ENCODE assay signal across 33 cellular contexts in genomic region chr9:133627341-133627740, GRCh38. TPM values are rescaled to one million over a fixed set of nuclear protein-coding genes. Genes with fewer than 3 reads are reported as not detected.
"Had no signal": no experiment of that assay in that cellular context is flagged by ENCODE, and none has a peak within 500 bp of the region (broad histone marks: within the 10 kb centered on the region; RNA-seq: fewer than 3 reads in every experiment).

No MANE protein-coding gene starts in this region.

- FAIRE-seq: astrocyte, colon had no signal

- H3K36me3 ChIP-seq: brain microvascular endothelial cell, esophagus muscularis mucosa, gastrocnemius medialis, heart left ventricle, WERI-Rb-1 had no signal

- ATAC-seq: activated CD4-positive, CD25-positive, alpha-beta regulatory T cell treated with anti-CD3 and anti-CD28 coated beads, Interleukin-2, amount 50 U/mL, for 24 hours; activated CD8-positive, alpha-beta T cell treated with anti-CD3 and anti-CD28 coated beads for 36 hours; activated T-cell treated with anti-CD3 and anti-CD28 coated beads, Interleukin-2, amount 50 U/mL, for 4 hours; activated T-helper 17 cell treated with anti-CD3 and anti-CD28 coated beads, Interleukin-2, amount 50 U/mL, for 72 hours; effector memory CD8-positive, alpha-beta T cell; foreskin keratinocyte; gastrocnemius medialis; heart left ventricle had no signal

- H3K4me3 ChIP-seq: esophagus muscularis mucosa, gastrocnemius medialis, heart left ventricle had no signal

- DNase-seq: activated B cell treated with CpG ODN at 0.5 μM for 24 hours; activated CD4-positive, alpha-beta T cell treated with anti-CD3 and anti-CD28 coated beads for 48 hours; activated CD4-positive, alpha-beta T cell treated with anti-CD3 and anti-CD28 coated beads, Interleukin-2, amount 50 U/mL, for 1 hour; activated CD4-positive, alpha-beta T cell treated with anti-CD3 and anti-CD28 coated beads, Interleukin-2, amount 50 U/mL, for 48 hours; activated CD8-positive, alpha-beta memory T cell treated with anti-CD3 and anti-CD28 coated beads for 24 hours; activated CD8-positive, alpha-beta T cell treated with anti-CD3 and anti-CD28 coated beads for 36 hours; activated effector memory CD4-positive, alpha-beta T cell treated with Interleukin-2 at 50 U/mL for 16 hours; activated gamma-delta T cell treated with Interleukin-2 at 50 U/mL for 16 hours; activated naive CD4-positive, alpha-beta T cell treated with anti-CD3 and anti-CD28 coated beads, Interleukin-2, amount 50 U/mL, for 16 hours; activated naive CD4-positive, alpha-beta T cell treated with Interleukin-2 at 50 U/mL for 16 hours; activated T-cell treated with anti-CD3 and anti-CD28 coated beads, Interleukin-2, amount 50 U/mL, for 4 hours; amniotic stem cell; anterior cingulate cortex; brain microvascular endothelial cell; caudate nucleus; cortex of kidney; dermis blood vessel endothelial cell; effector CD4-positive, alpha-beta T cell; effector memory CD8-positive, alpha-beta T cell; erythroblast; foreskin keratinocyte; gastrocnemius medialis; glutamatergic neuron; heart left ventricle; T1000; WERI-Rb-1 had no signal

RNA-seq across cellular contexts. Expression of gene DBH, which starts 8.8 kb away (rescaled TPM):
- total RNA-seq: activated B cell treated with CpG ODN at 0.5 μM for 24 hours; activated CD8-positive, alpha-beta T cell treated with anti-CD3 and anti-CD28 coated beads for 36 hours; activated T-cell treated with anti-CD3 and anti-CD28 coated beads, Interleukin-2, amount 50 U/mL, for 4 hours; activated T-helper 17 cell treated with anti-CD3 and anti-CD28 coated beads, Interleukin-2, amount 50 U/mL, for 72 hours; astrocyte; chondrocyte; dermis blood vessel endothelial cell; foreskin keratinocyte; gastrocnemius medialis had no signal
- polyA plus RNA-seq: foreskin keratinocyte, heart left ventricle had no signal

RNA-seq across cellular contexts. Expression of gene FAM163B, which starts 18.2 kb away (rescaled TPM):
- total RNA-seq: activated B cell treated with CpG ODN at 0.5 μM for 24 hours; activated CD8-positive, alpha-beta T cell treated with anti-CD3 and anti-CD28 coated beads for 36 hours; activated T-cell treated with anti-CD3 and anti-CD28 coated beads, Interleukin-2, amount 50 U/mL, for 4 hours; activated T-helper 17 cell treated with anti-CD3 and anti-CD28 coated beads, Interleukin-2, amount 50 U/mL, for 72 hours; astrocyte; chondrocyte; dermis blood vessel endothelial cell; esophagus muscularis mucosa; foreskin keratinocyte; gastrocnemius medialis; heart left ventricle had no signal
- polyA plus RNA-seq: adipose tissue, foreskin keratinocyte had no signal
